Comparison of ENCODE assay signal across 9 cellular contexts in genomic region chr16:89442990-89443726, GRCh38. TPM values are rescaled to one million over a fixed set of nuclear protein-coding genes. Genes with fewer than 3 reads are reported as not detected.
DNase-seq lines count a peak whose midpoint lies in the region; ATAC-seq and TF ChIP-seq lines count a peak whose summit lies in the region.
"Had no signal": no experiment of that assay in that cellular context is flagged by ENCODE, and none has a peak within 500 bp of the region (broad histone marks: within the 10 kb centered on the region; RNA-seq: fewer than 3 reads in every experiment).

No MANE protein-coding gene starts in this region.

- H3K4me3 ChIP-seq in vagina, result peak overlapping the region in 1 of 2 donors; percentile 9
- H3K4me3 ChIP-seq: SJSA1 had no signal

- no peaks in the 10 kb centered on the region for H3K9me3 Mint-ChIP-seq in central memory CD8-positive, alpha-beta T cell

- no peaks in the 10 kb centered on the region for H3K27me3 ChIP-seq in vagina
- H3K27me3 ChIP-seq: SJSA1 had no signal

- H3K4me3 Mint-ChIP-seq in central memory CD8-positive, alpha-beta T cell, result peak overlapping the region; percentile 55

- peaks cover 29% of the 10 kb centered on the region for H3K36me3 Mint-ChIP-seq in central memory CD8-positive, alpha-beta T cell (ENCODE audit: insufficient read depth)

- intact Hi-C loops in vagina (cut with DNase I), result no loop called here

- TF ChIP-seq CTCF in vagina (IDR thresholded peaks at IDR 0.05), result no peak
- TF ChIP-seq CTCF in GM10266 (IDR thresholded peaks at IDR 0.05; ENCODE audit: control insufficient read depth, insufficient read depth, low read depth, missing control alignments), result no peak

- no peak for ATAC-seq in central memory CD8-positive, alpha-beta T cell (replicated peaks; ENCODE audit: extremely low read depth, poor library complexity, severe bottlenecking)

- DNase-seq in DMS79 (lab: John Stamatoyannopoulos, UW) (peak; percentile 53), NCI-H1694 treated with DMSO at 0.1 percent for 48 hours (lab: John Stamatoyannopoulos, UW) (peak; percentile 19), lung microvascular endothelial cell (ENCODE audit: low read depth in 2 of 2) (peak; percentile 24 to 68), vagina (ENCODE audit: extremely low spot score in 2 of 2) (no peak), GM10266 (ENCODE audit: extremely low spot score) (no peak), NCI-H82 treated with DMSO at 0.1 percent for 48 hours (lab: John Stamatoyannopoulos, UW; ENCODE audit: unreplicated experiment) (no peak), HEK293T (ENCODE audit: extremely low spot score) (no peak)
- DNase-seq in central memory CD8-positive, alpha-beta T cell (ENCODE audit: low spot score in 2 of 2), result no peak

- H3K36me3 ChIP-seq in vagina, result no peaks in the 10 kb centered on the region

- CTCF ChIA-PET in HEK293T (lab: Yijun Ruan, JAX), result interaction anchor here (0.6 kb wide), 1 partner anchor 61 kb away, joined by 3 read pairs; no protein-coding TSS in a partner anchor

- peaks cover 92% of the 10 kb centered on the region for H3K4me1 ChIP-seq in vagina

- peak overlapping the region; percentile 79 for H3K27ac Mint-ChIP-seq in central memory CD8-positive, alpha-beta T cell (ENCODE audit: low read depth)

- H3K27ac ChIP-seq in vagina, result peak overlapping the region; percentile 55
- H3K27ac ChIP-seq: SJSA1 had no signal

- TF ChIP-seq POLR2A in vagina (IDR thresholded peaks at IDR 0.05), result no peak

- H3K27me3 Mint-ChIP-seq in central memory CD8-positive, alpha-beta T cell, result no peaks in the 10 kb centered on the region

- POLR2A ChIA-PET in HEK293T (lab: Yijun Ruan, JAX), result no interaction called here

- H3K4me1 Mint-ChIP-seq in central memory CD8-positive, alpha-beta T cell, result peaks cover 91% of the 10 kb centered on the region

- no peaks in the 10 kb centered on the region for H3K9me3 ChIP-seq in vagina
- H3K9me3 ChIP-seq: SJSA1 had no signal

TF ChIP-seq in HEK293T, 16 proteins besides CTCF, POLR2A, EP300 and RAD21:
- no peak for TF ChIP-seq FOXK2 (IDR thresholded peaks at IDR 0.05)
- no peak for TF ChIP-seq BHLHE40 (IDR thresholded peaks at IDR 0.05; ENCODE audit: borderline replicate concordance)
- no peak for TF ChIP-seq LEF1 (IDR thresholded peaks at IDR 0.05; ENCODE audit: borderline replicate concordance)
- no peak for TF ChIP-seq ARNT (IDR thresholded peaks at IDR 0.05)
- no peak for TF ChIP-seq ELF4 (IDR thresholded peaks at IDR 0.05)
- no peak for TF ChIP-seq PKNOX1 (IDR thresholded peaks at IDR 0.05)
- no peak for TF ChIP-seq FOXM1 (IDR thresholded peaks at IDR 0.05; ENCODE audit: borderline replicate concordance)
TF ChIP-seq in HEK293T: peak in this region for 0.

RNA-seq across cellular contexts. Expression of gene ANKRD11, which starts 47.2 kb away (rescaled TPM):
- total RNA-seq in lung microvascular endothelial cell (31.6 and 31.9 TPM in 2 replicates), vagina (135 TPM)

Comparison
In these comparisons a context has a peak if more than half of its experiments do, and no peak if none do; other contexts are left out.
1. DNase-seq: peak in DMS79 (single experiment), NCI-H1694 treated with DMSO at 0.1 percent for 48 hours (single experiment) and lung microvascular endothelial cell (2 of 2); none in central memory CD8-positive, alpha-beta T cell (0 of 2), vagina (0 of 2), GM10266 (single experiment), NCI-H82 treated with DMSO at 0.1 percent for 48 hours (single experiment) and HEK293T (single experiment).